Comparison of ENCODE assay signal across 16 cellular contexts in genomic region chr9:81634437-81634836, GRCh38. TPM values are rescaled to one million over a fixed set of nuclear protein-coding genes. Genes with fewer than 3 reads are reported as not detected.
DNase-seq lines count a peak whose midpoint lies in the region; TF ChIP-seq lines count a peak whose summit lies in the region.
"Had no signal": no experiment of that assay in that cellular context is flagged by ENCODE, and none has a peak within 500 bp of the region (broad histone marks: within the 10 kb centered on the region; RNA-seq: fewer than 3 reads in every experiment).

No MANE protein-coding gene starts in this region.

- no peaks in the 10 kb centered on the region for H3K27me3 ChIP-seq in AG04450 (ENCODE audit: control insufficient read depth, insufficient read depth, low read length)
- H3K27me3 ChIP-seq in fibroblast of lung (ENCODE audit: control insufficient read depth, insufficient read depth, low read length) = no peaks in the 10 kb centered on the region
- H3K27me3 ChIP-seq in MG63 = no peaks in the 10 kb centered on the region

- TF ChIP-seq CTCF in AG04450 (IDR thresholded peaks at IDR 0.05; ENCODE audit: low read depth, low read length) (no peak), HFFc6 (IDR thresholded peaks at IDR 0.05) (no peak), fibroblast of lung (conservative IDR thresholded peaks at IDR 0.05 in 1 of 2, IDR thresholded peaks at IDR 0.05 in 1 of 2; ENCODE audit: low read depth in 1 of 2, low read length in 2 of 2) (no peak), mesothelial cell of epicardium (IDR thresholded peaks at IDR 0.05; ENCODE audit: unreplicated experiment) (no peak)

- no peak overlapping the region for H3K4me3 ChIP-seq in AG04450 (ENCODE audit: low read depth, low read length)
- no peak overlapping the region for H3K4me3 ChIP-seq in fibroblast of lung (replicated peaks in 1 of 4; ENCODE audit: control extremely low read depth in 1 of 4, insufficient read depth in 1 of 4, low read depth in 3 of 4, low read length in 4 of 4)
- no peak overlapping the region for H3K4me3 ChIP-seq in MG63
- H3K4me3 ChIP-seq: K562 had no signal

- H3K27ac Mint-ChIP-seq in HFFc6 (peak overlapping the region; percentile 96), mesothelial cell of epicardium (peak overlapping the region; percentile 84)
- H3K27ac Mint-ChIP-seq: CD4-positive, CD25-positive, alpha-beta regulatory T cell had no signal

- H3K4me1 ChIP-seq in fibroblast of lung (ENCODE audit: control insufficient read depth, extremely low read depth, insufficient read depth, low read length) = peaks cover 32% of the 10 kb centered on the region

- no peak overlapping the region for H3K9ac ChIP-seq in fibroblast of lung (ENCODE audit: insufficient read depth, low read length)

- H3K4me3 Mint-ChIP-seq in HFFc6 (peak overlapping the region; percentile 66; the same call in 1 of the 2 replicates), mesothelial cell of epicardium (no peak overlapping the region)

- H3K27me3 Mint-ChIP-seq in HFFc6 (ENCODE audit: insufficient read depth) (no peaks in the 10 kb centered on the region), mesothelial cell of epicardium (ENCODE audit: low read depth) (no peaks in the 10 kb centered on the region)
- H3K27me3 Mint-ChIP-seq: CD4-positive, CD25-positive, alpha-beta regulatory T cell had no signal

- no peaks in the 10 kb centered on the region for H4K20me1 ChIP-seq in fibroblast of lung (ENCODE audit: control insufficient read depth, extremely low read depth, insufficient read depth, low read length)

- no peaks in the 10 kb centered on the region for H3K79me2 ChIP-seq in fibroblast of lung (ENCODE audit: control insufficient read depth, insufficient read depth, low read length)

- H2AFZ ChIP-seq in fibroblast of lung (ENCODE audit: low read length) = no peak overlapping the region

- CTCF ChIA-PET in AG04450 (lab: Charles Lee) = no interaction called here

- H3K4me1 Mint-ChIP-seq in HFFc6 (ENCODE audit: low read depth) (peaks cover 74% of the 10 kb centered on the region), mesothelial cell of epicardium (peaks cover 42% of the 10 kb centered on the region)
- H3K4me1 Mint-ChIP-seq: CD4-positive, CD25-positive, alpha-beta regulatory T cell had no signal

- H3K9me3 ChIP-seq in AG04450 (ENCODE audit: control insufficient read depth, insufficient read depth, low read length) (no peaks in the 10 kb centered on the region), fibroblast of lung (ENCODE audit: control insufficient read depth, insufficient read depth, low read depth, low read length) (no peaks in the 10 kb centered on the region), MG63 (no peaks in the 10 kb centered on the region)

- H3K9me3 Mint-ChIP-seq in HFFc6 (no peaks in the 10 kb centered on the region), mesothelial cell of epicardium (no peaks in the 10 kb centered on the region)

- no peak overlapping the region for H3K4me2 ChIP-seq in fibroblast of lung (ENCODE audit: extremely low read depth, insufficient read depth, low read length)

- DNase-seq in AG04450 (ENCODE audit: low read depth, low spot score) = no peak
- DNase-seq in HFFc6 = no peak
- DNase-seq in fibroblast of lung (ENCODE audit: low read depth in 2 of 2) = no peak
- no peak for DNase-seq in mesothelial cell of epicardium (ENCODE audit: low spot score in 2 of 2, unreplicated experiment in 2 of 2)
- DNase-seq in iPS-NIHi7 (ENCODE audit: extremely low spot score) = no peak
- DNase-seq in activated CD4-positive, alpha-beta T cell treated with anti-CD3 and anti-CD28 coated beads for 4 hours = no peak
- DNase-seq in 8988T = no peak
- no peak for DNase-seq in MG63
- DNase-seq: AML-193; CD4-positive, CD25-positive, alpha-beta regulatory T cell; NCI-H1417 treated with DMSO at 0.1 percent for 48 hours; NCI-H2081 treated with DMSO at 0.1 percent for 48 hours; NCI-H226; NCI-H526; SHP77 had no signal

- POLR2A ChIA-PET in AG04450 (lab: Yijun Ruan, JAX) = interaction anchor here (1.0 kb wide), 1 partner anchor 19 kb away, joined by 3 read pairs; no protein-coding TSS in a partner anchor

- peaks cover 10% of the 10 kb centered on the region; the same call in 1 of the 2 replicates for H3K36me3 Mint-ChIP-seq in HFFc6 (ENCODE audit: low read depth)
- H3K36me3 Mint-ChIP-seq in mesothelial cell of epicardium = peaks cover 21% of the 10 kb centered on the region
- H3K36me3 Mint-ChIP-seq: CD4-positive, CD25-positive, alpha-beta regulatory T cell had no signal

- peak overlapping the region; percentile 66 for H3K27ac ChIP-seq in AG04450 (ENCODE audit: low read depth, low read length)
- peak overlapping the region; percentile 79 for H3K27ac ChIP-seq in fibroblast of lung (ENCODE audit: insufficient read depth, low read length)

- H3K36me3 ChIP-seq in fibroblast of lung (ENCODE audit: control insufficient read depth, insufficient read depth, low read length) = no peaks in the 10 kb centered on the region
- no peaks in the 10 kb centered on the region for H3K36me3 ChIP-seq in MG63

RNA-seq across cellular contexts. Expression of gene TLE1, which starts 54.9 kb away (rescaled TPM):
- polyA plus RNA-seq in AG04450 (2011; rRNA removed) (42.8 and 44.0 TPM in 2 replicates), fibroblast of lung (29.3 and 35.6 TPM in 2 replicates)
- polyA minus RNA-seq in AG04450 (2011; rRNA and poly(A)+ RNA removed) = 47.7 and 60.4 TPM in 2 replicates
- total RNA-seq in HFFc6 (2021; fragmentation: NEBNext Ultra II Directional; extraction: Animal tissue kit (Norgen Biotek cat#: 25700)) = 10 to 100 TPM in 4 of 6 experiments, 1 to 10 TPM in 2; 6.7 to 15.3 (median 13.0) TPM
- total RNA-seq in fibroblast of lung (25.9 and 29.7 TPM in 2 replicates), mesothelial cell of epicardium (88.7 to 97.9 TPM (median 90.7 TPM) in 3 replicates)
- 21.6 and 26.3 TPM in 2 replicates for polyA plus RNA-seq in fibroblast of lung (2012)
- polyA minus RNA-seq in fibroblast of lung (ENCODE audit: low replicate concordance) = 27.7 and 29.8 TPM in 2 replicates
- total RNA-seq in MG63 (2014; rRNA removed; shearing (Covaris generic); ENCODE audit: low replicate concordance) = 4.3 and 6.1 TPM in 2 replicates
- polyA plus RNA-seq: K562 had no signal
